Comparison of ENCODE assay signal across 8 cellular contexts in genomic region chr3:101677436-101678286, GRCh38. TPM values are rescaled to one million over a fixed set of nuclear protein-coding genes. Genes with fewer than 3 reads are reported as not detected.
A peak's percentile ranks its signal among the peaks of the same experiment; 100 is the strongest.
DNase-seq lines count a peak whose midpoint lies in the region; ATAC-seq, FAIRE-seq and TF ChIP-seq lines count a peak whose summit lies in the region.

No MANE protein-coding gene starts in this region.

- BruUV-seq in OCI-LY7 (replicated peaks; lab: Mats Ljungman, UMichigan), result TSS peak; percentile 73

- ATAC-seq in CD4-positive, CD25-positive, alpha-beta regulatory T cell (ENCODE audit: low read depth in 2 of 2), result no peak
- ATAC-seq in HG03565 (IDR thresholded peaks at IDR 0.05; ENCODE audit: unreplicated experiment), result no peak

- H2AFZ ChIP-seq in OCI-LY7 (ENCODE audit: low read length), result peak overlapping the region; percentile 68; the same call in 1 of the 2 replicates

- peak overlapping the region; percentile 93 to 99 (median 98) for H3K27ac Mint-ChIP-seq in CD4-positive, CD25-positive, alpha-beta regulatory T cell
- peak overlapping the region; percentile 36 for H3K27ac Mint-ChIP-seq in neural crest cell (ENCODE audit: unreplicated experiment)

- peak overlapping the region; percentile 99 for H3K4me3 ChIP-seq in CD4-positive, CD25-positive, alpha-beta regulatory T cell (ENCODE audit: low read depth, low read length)
- peak overlapping the region; percentile 94 for H3K4me3 ChIP-seq in OCI-LY7 (ENCODE audit: low read depth, low read length, poor library complexity, severe bottlenecking)
- peak overlapping the region; percentile 100 for H3K4me3 ChIP-seq in effector memory CD4-positive, alpha-beta T cell (ENCODE audit: insufficient read depth, low read depth, low read length, poor library complexity, severe bottlenecking)

- no peaks in the 10 kb centered on the region for H3K9me3 Mint-ChIP-seq in CD4-positive, CD25-positive, alpha-beta regulatory T cell
- no peaks in the 10 kb centered on the region for H3K9me3 Mint-ChIP-seq in neural crest cell

- peak overlapping the region; percentile 88 for H3K4me2 ChIP-seq in OCI-LY7 (ENCODE audit: low read length)

- H3K9me3 ChIP-seq in CD4-positive, CD25-positive, alpha-beta regulatory T cell (ENCODE audit: control insufficient read depth in 2 of 2, low read length in 2 of 2), result no peaks in the 10 kb centered on the region
- H3K9me3 ChIP-seq in OCI-LY7 (ENCODE audit: low read length), result no peaks in the 10 kb centered on the region
- H3K9me3 ChIP-seq in effector memory CD4-positive, alpha-beta T cell (ENCODE audit: control insufficient read depth, low read length), result no peaks in the 10 kb centered on the region

- H3K27me3 Mint-ChIP-seq in CD4-positive, CD25-positive, alpha-beta regulatory T cell, result peaks cover 6% of the 10 kb centered on the region
- peaks cover 3% of the 10 kb centered on the region for H3K27me3 Mint-ChIP-seq in neural crest cell (ENCODE audit: low read depth)

- TF ChIP-seq POLR2A in H54 (IDR thresholded peaks at IDR 0.05; ENCODE audit: low read depth, low read length), result no peak

- intact Hi-C loops in OCI-LY7 (cut with micrococcal nuclease; ENCODE audit: unreplicated experiment), result loop anchor here (1.0 to 2.0 kb wide), 3 partner anchors 9 to 221 kb away; partner anchors contain the start of genes RPL24 and SENP7

- peaks cover 25 to 60% (median 41%) of the 10 kb centered on the region in 4 donors for H3K4me1 Mint-ChIP-seq in CD4-positive, CD25-positive, alpha-beta regulatory T cell
- H3K4me1 Mint-ChIP-seq in neural crest cell, result peaks cover 35% of the 10 kb centered on the region

- H3K27ac ChIP-seq in CD4-positive, CD25-positive, alpha-beta regulatory T cell (ENCODE audit: insufficient read depth, low read length, poor library complexity, severe bottlenecking), result peak overlapping the region; percentile 99
- peak overlapping the region; percentile 85 for H3K27ac ChIP-seq in OCI-LY7 (ENCODE audit: low read depth, low read length, poor library complexity, severe bottlenecking)
- peak overlapping the region; percentile 99 for H3K27ac ChIP-seq in effector memory CD4-positive, alpha-beta T cell (ENCODE audit: insufficient read depth, low read length, poor library complexity, severe bottlenecking)

- CTCF ChIA-PET in OCI-LY7 (lab: Charles Lee; ENCODE audit: unreplicated experiment), result no interaction called here

- no peak for FAIRE-seq in H54 (lab: Jason Lieb, UNC)

- TF ChIP-seq CTCF in OCI-LY7 (conservative IDR thresholded peaks at IDR 0.05; ENCODE audit: low read length), result 0 out of 2 replicates have a peak, but pooled peaks have one; percentile 5
- TF ChIP-seq CTCF in neural crest cell (conservative IDR thresholded peaks at IDR 0.05), result no peak

- no peaks in the 10 kb centered on the region for H3K27me3 ChIP-seq in CD4-positive, CD25-positive, alpha-beta regulatory T cell (ENCODE audit: control insufficient read depth, insufficient read depth, low read length)
- H3K27me3 ChIP-seq in effector memory CD4-positive, alpha-beta T cell (replicated peaks; ENCODE audit: control insufficient read depth, insufficient read depth, low read length, poor library complexity, severe bottlenecking), result no peaks in the 10 kb centered on the region

- H3K4me3 Mint-ChIP-seq in CD4-positive, CD25-positive, alpha-beta regulatory T cell, result peak overlapping the region; percentile 95 to 100 (median 97)
- H3K4me3 Mint-ChIP-seq in neural crest cell, result peak overlapping the region; percentile 97

- DNase-seq in CD4-positive, CD25-positive, alpha-beta regulatory T cell, result no peak
- DNase-seq in OCI-LY7 (ENCODE audit: low spot score), result peak; percentile 39
- no peak for DNase-seq in effector memory CD4-positive, alpha-beta T cell
- no peak for DNase-seq in neural crest cell (ENCODE audit: low read depth, low spot score)
- DNase-seq in A172 (ENCODE audit: low spot score), result no peak
- DNase-seq in NCI-H510A (lab: John Stamatoyannopoulos, UW), result no peak
- DNase-seq in H54 (ENCODE audit: insufficient read length, low spot score), result no peak

- peaks cover 66% of the 10 kb centered on the region for H3K79me2 ChIP-seq in OCI-LY7 (ENCODE audit: insufficient read depth, low read depth, low read length)

- no peaks in the 10 kb centered on the region for H3K9me2 ChIP-seq in OCI-LY7 (ENCODE audit: insufficient read depth, low read length)

- H3K36me3 Mint-ChIP-seq in CD4-positive, CD25-positive, alpha-beta regulatory T cell, result peaks cover 17% of the 10 kb centered on the region
- peaks cover 19% of the 10 kb centered on the region for H3K36me3 Mint-ChIP-seq in neural crest cell (ENCODE audit: low read depth)

- peaks cover 13% of the 10 kb centered on the region; the same call in 1 of the 2 replicates for H4K20me1 ChIP-seq in OCI-LY7 (ENCODE audit: insufficient read depth, low read length)

- POLR2A ChIA-PET in OCI-LY7 (lab: Charles Lee), result interaction anchor here (0.6 to 1.9 kb wide), 10 partner anchors 7 to 551 kb away, joined by 3 to 10 read pairs (median 4); partner anchors contain the start of gene RPL24

- H3K4me1 ChIP-seq in CD4-positive, CD25-positive, alpha-beta regulatory T cell (ENCODE audit: control insufficient read depth, insufficient read depth, low read length, poor library complexity, severe bottlenecking), result peaks cover 28% of the 10 kb centered on the region
- peaks cover 28% of the 10 kb centered on the region for H3K4me1 ChIP-seq in OCI-LY7 (ENCODE audit: insufficient read depth, low read length, poor library complexity, severe bottlenecking)
- H3K4me1 ChIP-seq in effector memory CD4-positive, alpha-beta T cell (ENCODE audit: control insufficient read depth, insufficient read depth, low read length, poor library complexity, severe bottlenecking), result peaks cover 14% of the 10 kb centered on the region

- H3K36me3 ChIP-seq in CD4-positive, CD25-positive, alpha-beta regulatory T cell (ENCODE audit: control insufficient read depth, insufficient read depth, low read length), result peaks cover 27% of the 10 kb centered on the region
- H3K36me3 ChIP-seq in OCI-LY7 (ENCODE audit: insufficient read depth, low read length), result peaks cover 50% of the 10 kb centered on the region
- peaks cover 25% of the 10 kb centered on the region for H3K36me3 ChIP-seq in effector memory CD4-positive, alpha-beta T cell (ENCODE audit: control insufficient read depth, insufficient read depth, low read length)

RNA-seq across cellular contexts. Expression of gene ZBTB11, which starts 0.7 kb away (rescaled TPM):
- total RNA-seq in CD4-positive, CD25-positive, alpha-beta regulatory T cell, result 75.1 TPM
- polyA plus RNA-seq in CD4-positive, CD25-positive, alpha-beta regulatory T cell, result 10 to 100 TPM in 2 of 4 donors, 1 to 10 TPM in 2; 9.0 to 14.2 (median 10.7) TPM
- 21.8 and 26.8 TPM in 2 replicates for total RNA-seq in OCI-LY7 (2014; rRNA removed; shearing (Covaris generic))
- total RNA-seq in OCI-LY7 (2022) (21.5 and 24.4 TPM in 2 replicates), neural crest cell (16.6 and 17.2 TPM in 2 replicates)
- 22.8 and 31.4 TPM in 2 replicates for total RNA-seq in A172 (2014; rRNA removed; shearing (Covaris generic))

RNA-seq across cellular contexts. Expression of gene RPL24, which starts 8.9 kb away (rescaled TPM):
- 1,148 TPM for total RNA-seq in CD4-positive, CD25-positive, alpha-beta regulatory T cell
- polyA plus RNA-seq in CD4-positive, CD25-positive, alpha-beta regulatory T cell, result 1,000 to 10,000 TPM in 3 of 4 donors, 100 to 1,000 TPM in 1; 939 to 1,307 (median 1,200) TPM
- total RNA-seq in OCI-LY7 (2014; rRNA removed; shearing (Covaris generic)), result 2,111 and 2,631 TPM in 2 replicates
- total RNA-seq in OCI-LY7 (2022), result 1,335 and 1,380 TPM in 2 replicates
- 1,315 and 1,351 TPM in 2 replicates for total RNA-seq in neural crest cell
- total RNA-seq in A172 (2014; rRNA removed; shearing (Covaris generic)), result 1,824 and 2,164 TPM in 2 replicates

RNA-seq across cellular contexts. Expression of gene CEP97, which starts 46.8 kb away (rescaled TPM):
- 15.2 TPM for total RNA-seq in CD4-positive, CD25-positive, alpha-beta regulatory T cell
- polyA plus RNA-seq in CD4-positive, CD25-positive, alpha-beta regulatory T cell, result 1 to 10 TPM; 4.8 to 8.3 (median 6.4) TPM
- 25.3 and 27.3 TPM in 2 replicates for total RNA-seq in OCI-LY7 (2014; rRNA removed; shearing (Covaris generic))
- total RNA-seq in OCI-LY7 (2022) (43.5 and 46.7 TPM in 2 replicates), neural crest cell (25.1 and 27.4 TPM in 2 replicates)
- total RNA-seq in A172 (2014; rRNA removed; shearing (Covaris generic)), result 32.2 and 32.9 TPM in 2 replicates
